In the genomic region with DNA sequence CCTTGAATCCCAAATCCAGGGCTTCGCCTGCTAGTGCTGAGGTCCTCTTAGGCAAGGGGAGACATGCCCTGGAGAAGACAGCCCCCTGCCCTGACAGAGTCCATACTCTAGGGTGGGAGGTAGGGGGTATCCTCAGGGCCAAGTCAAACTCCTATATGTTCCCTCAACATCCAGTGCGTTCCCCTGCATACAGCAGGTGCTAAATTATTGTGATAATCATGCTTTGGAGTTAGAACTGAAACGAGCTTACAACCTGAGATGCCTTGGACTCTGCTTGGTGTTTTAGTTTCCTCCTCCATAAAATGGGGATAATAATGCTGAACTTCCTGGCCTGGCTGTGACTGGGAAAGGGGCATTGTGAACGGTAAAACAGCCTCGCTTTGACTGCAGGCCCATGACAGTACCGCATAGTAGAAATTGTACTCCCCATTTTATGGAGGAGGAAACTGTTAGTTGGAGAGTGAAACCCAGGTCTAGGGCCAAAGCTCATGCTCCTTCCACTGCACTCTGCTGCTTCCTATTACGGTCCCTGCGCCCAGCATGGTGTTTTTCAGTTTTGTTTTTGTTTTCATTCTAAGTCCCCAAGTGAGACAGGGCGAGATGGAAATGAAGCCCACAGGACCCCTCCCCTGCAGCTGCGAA, we compare ENCODE assay signal across 16 cellular contexts.
DNase-seq lines count a peak whose midpoint lies in the region; ATAC-seq and TF ChIP-seq lines count a peak whose summit lies in the region.
"Had no signal": no experiment of that assay in that cellular context is flagged by ENCODE, and none has a peak within 500 bp of the region (broad histone marks: within the 10 kb centered on the region; RNA-seq: fewer than 3 reads in every experiment).

No MANE protein-coding gene starts in this region.

- H4K20me1 ChIP-seq in SK-N-SH (ENCODE audit: insufficient read depth), result no peaks in the 10 kb centered on the region
- H4K20me1 ChIP-seq: BLaER1 had no signal

- no peak overlapping the region for H3K4me2 ChIP-seq in SK-N-SH
- H3K4me2 ChIP-seq: BLaER1 had no signal

- ATAC-seq in SK-N-SH treated with all-trans-retinoic acid at 6 μM for 48 hours (no peak), mucosa of descending colon (peak; percentile 40), upper lobe of right lung (no peak), WTC11 (no peak)

- H3K4me1 ChIP-seq in SK-N-SH (ENCODE audit: control insufficient read depth in 1 of 2, insufficient read depth in 2 of 2, low read depth in 1 of 2, low read length in 1 of 2) (peaks cover 8 to 81% of the 10 kb centered on the region in 2 experiments; a peak in 2 of 4 replicates), mucosa of descending colon (ENCODE audit: low read depth) (peaks cover 11% of the 10 kb centered on the region), upper lobe of right lung (peaks cover 8% of the 10 kb centered on the region)

- H3K9me3 Mint-ChIP-seq in WTC11, result no peaks in the 10 kb centered on the region
- H3K9me3 Mint-ChIP-seq in activated T-helper 2 cell treated with anti-CD3 and anti-CD28 coated beads, Interferon-gamma antibody, Interleukin-2, Interleukin-4, amounts not matched to agents 10 μg/mL and 5 μg/mL and 100 μg/mL, durations not matched to agents 14 hours and 24 hours and 36 hours, result no peaks in the 10 kb centered on the region

- intact Hi-C loops in mucosa of descending colon (cut with DNase I, micrococcal nuclease), result no loop called here
- intact Hi-C loops in upper lobe of right lung (cut with DNase I), result no loop called here
- intact Hi-C loops in activated T-helper 2 cell treated with anti-CD3 and anti-CD28 coated beads, Interferon-gamma antibody, Interleukin-2, Interleukin-4, amounts not matched to agents 10 μg/mL and 5 μg/mL and 100 μg/mL, durations not matched to agents 14 hours and 24 hours and 36 hours (cut with micrococcal nuclease), result no loop called here

- H3K36me3 Mint-ChIP-seq in WTC11, result no peaks in the 10 kb centered on the region
- no peaks in the 10 kb centered on the region for H3K36me3 Mint-ChIP-seq in activated T-helper 2 cell treated with anti-CD3 and anti-CD28 coated beads, Interferon-gamma antibody, Interleukin-2, Interleukin-4, amounts not matched to agents 10 μg/mL and 5 μg/mL and 100 μg/mL, durations not matched to agents 14 hours and 24 hours and 36 hours (ENCODE audit: low read depth)

- no peak overlapping the region for H3K4me3 ChIP-seq in SK-N-SH (ENCODE audit: low read depth in 2 of 2, low read length in 1 of 2)
- no peak overlapping the region for H3K4me3 ChIP-seq in mucosa of descending colon
- H3K4me3 ChIP-seq in upper lobe of right lung, result no peak overlapping the region
- H3K4me3 ChIP-seq: BLaER1 had no signal

- no peaks in the 10 kb centered on the region for H3K9me2 ChIP-seq in SK-N-SH

- TF ChIP-seq EP300 in SK-N-SH (IDR thresholded peaks at IDR 0.05; ENCODE audit: borderline replicate concordance in 1 of 2, low read depth in 1 of 2, low read length in 1 of 2), result no peak

- CTCF ChIA-PET in SK-N-SH (lab: Yijun Ruan, JAX) (interaction anchor here (1.3 to 4.0 kb wide), 5 partner anchors 20 to 163 kb away, joined by 3 to 16 read pairs (median 7); a partner anchor contains a TSS), WTC11 (lab: Charles Lee) (interaction anchor here (0.8 to 1.5 kb wide), 4 partner anchors 19 to 162 kb away, joined by 3 to 6 read pairs (median 4); a partner anchor contains a TSS)

- peaks cover 11% of the 10 kb centered on the region for H3K4me1 Mint-ChIP-seq in WTC11
- H3K4me1 Mint-ChIP-seq in activated T-helper 2 cell treated with anti-CD3 and anti-CD28 coated beads, Interferon-gamma antibody, Interleukin-2, Interleukin-4, amounts not matched to agents 10 μg/mL and 5 μg/mL and 100 μg/mL, durations not matched to agents 14 hours and 24 hours and 36 hours (ENCODE audit: low read depth), result peaks cover 1% of the 10 kb centered on the region

- DNase-seq in SK-N-SH (peak; percentile 5), dermis blood vessel endothelial cell (peak; percentile 16), mucosa of descending colon (no peak), upper lobe of right lung (peak; percentile 2), WTC11 (ENCODE audit: low spot score) (no peak), middle frontal gyrus (ENCODE audit: extremely low spot score, low spot score) (no peak)
- no peak for DNase-seq in activated T-helper 2 cell treated with anti-CD3 and anti-CD28 coated beads, Interferon-gamma antibody, Interleukin-2, Interleukin-4, amounts not matched to agents 10 μg/mL and 5 μg/mL and 100 μg/mL, durations not matched to agents 14 hours and 24 hours and 36 hours (ENCODE audit: low spot score)
- DNase-seq: EL, NCI-H1417, NCI-H1930, NCI-H2171 treated with DMSO at 0.1 percent for 48 hours, NCI-H774, SHP77 had no signal

- POLR2A ChIA-PET in SK-N-SH (lab: Yijun Ruan, JAX), result no interaction called here
- POLR2A ChIA-PET in WTC11 (lab: Charles Lee), result no interaction called here

- H3K9me3 ChIP-seq in SK-N-SH, result no peaks in the 10 kb centered on the region
- H3K9me3 ChIP-seq in mucosa of descending colon, result no peaks in the 10 kb centered on the region
- H3K9me3 ChIP-seq in upper lobe of right lung, result no peaks in the 10 kb centered on the region
- H3K9me3 ChIP-seq: BLaER1 had no signal

- H3K27ac Mint-ChIP-seq in WTC11, result no peak overlapping the region
- H3K27ac Mint-ChIP-seq in activated T-helper 2 cell treated with anti-CD3 and anti-CD28 coated beads, Interferon-gamma antibody, Interleukin-2, Interleukin-4, amounts not matched to agents 10 μg/mL and 5 μg/mL and 100 μg/mL, durations not matched to agents 14 hours and 24 hours and 36 hours, result no peak overlapping the region

- H3K27ac ChIP-seq in SK-N-SH (ENCODE audit: low read depth in 2 of 2, low read length in 1 of 2) (no peak overlapping the region; a peak in 1 of 4 replicates), upper lobe of right lung (no peak overlapping the region)
- H3K27ac ChIP-seq: 22Rv1, BLaER1 had no signal

- TF ChIP-seq CTCF in SK-N-SH (IDR thresholded peaks at IDR 0.05) (no peak), mucosa of descending colon (IDR thresholded peaks at IDR 0.05) (no peak), upper lobe of right lung (IDR thresholded peaks at IDR 0.05) (no peak), WTC11 (IDR thresholded peaks at IDR 0.05) (no peak)

- no peaks in the 10 kb centered on the region for H3K79me2 ChIP-seq in SK-N-SH (ENCODE audit: insufficient read depth)

- H3K27me3 ChIP-seq in SK-N-SH (ENCODE audit: insufficient read depth), result no peaks in the 10 kb centered on the region
- no peaks in the 10 kb centered on the region for H3K27me3 ChIP-seq in upper lobe of right lung
- H3K27me3 ChIP-seq: BLaER1 had no signal

- H3K36me3 ChIP-seq in SK-N-SH (replicated peaks in 1 of 2; ENCODE audit: control insufficient read depth in 1 of 2, insufficient read depth in 2 of 2, low read length in 1 of 2), result no peaks in the 10 kb centered on the region
- no peaks in the 10 kb centered on the region for H3K36me3 ChIP-seq in mucosa of descending colon (ENCODE audit: low read depth)
- no peaks in the 10 kb centered on the region for H3K36me3 ChIP-seq in upper lobe of right lung
- H3K36me3 ChIP-seq: BLaER1 had no signal

- no peak overlapping the region for H3K4me3 Mint-ChIP-seq in WTC11
- H3K4me3 Mint-ChIP-seq in activated T-helper 2 cell treated with anti-CD3 and anti-CD28 coated beads, Interferon-gamma antibody, Interleukin-2, Interleukin-4, amounts not matched to agents 10 μg/mL and 5 μg/mL and 100 μg/mL, durations not matched to agents 14 hours and 24 hours and 36 hours (ENCODE audit: low read depth), result no peak overlapping the region

- no peaks in the 10 kb centered on the region for H3K27me3 Mint-ChIP-seq in WTC11 (ENCODE audit: low read depth)
- H3K27me3 Mint-ChIP-seq in activated T-helper 2 cell treated with anti-CD3 and anti-CD28 coated beads, Interferon-gamma antibody, Interleukin-2, Interleukin-4, amounts not matched to agents 10 μg/mL and 5 μg/mL and 100 μg/mL, durations not matched to agents 14 hours and 24 hours and 36 hours (ENCODE audit: low read depth), result no peaks in the 10 kb centered on the region

- H3K9ac ChIP-seq in SK-N-SH, result no peak overlapping the region
- H3K9ac ChIP-seq: BLaER1 had no signal

- no peaks in the 10 kb centered on the region for H3F3A ChIP-seq in SK-N-SH (replicated peaks; ENCODE audit: insufficient read depth)

- H2AFZ ChIP-seq in SK-N-SH (ENCODE audit: low read depth), result no peak overlapping the region

- no peak for TF ChIP-seq RAD21 in SK-N-SH (IDR thresholded peaks at IDR 0.05; ENCODE audit: low read length)

- 84% methylated on average over 10 of the region's 10 CpGs for WGBS in SK-N-SH (ENCODE audit: low lambda C conversion rate)

TF ChIP-seq in SK-N-SH, 30 proteins besides CTCF, POLR2A, EP300 and RAD21 (continues in another document):
- TF ChIP-seq YY1 (IDR thresholded peaks at IDR 0.05; ENCODE audit: low read depth) (no peak), MXI1 (IDR thresholded peaks at IDR 0.05; ENCODE audit: low read depth, low read length) (no peak), GATA2 (CRISPR knock-in tag; IDR thresholded peaks at IDR 0.05) (no peak), RFX5 (IDR thresholded peaks at IDR 0.05; ENCODE audit: low read length) (no peak), TAF1 (IDR thresholded peaks at IDR 0.05; ENCODE audit: borderline replicate concordance, low read depth, low read length) (no peak)

TF ChIP-seq in SK-N-SH treated with all-trans-retinoic acid at 6 μM for 48 hours, 23 proteins besides CTCF, POLR2A, EP300 and RAD21 (continues in another document):
- no peak for TF ChIP-seq RARB (CRISPR knock-in tag; IDR thresholded peaks at IDR 0.05)
- TF ChIP-seq PPARA (CRISPR knock-in tag; IDR thresholded peaks at IDR 0.05; ENCODE audit: borderline replicate concordance), result no peak
- no peak for TF ChIP-seq OSR1 (CRISPR knock-in tag; IDR thresholded peaks at IDR 0.05)
- no peak for TF ChIP-seq CSDC2 (CRISPR knock-in tag; IDR thresholded peaks at IDR 0.05)
- TF ChIP-seq TCF4 (CRISPR knock-in tag; IDR thresholded peaks at IDR 0.05; ENCODE audit: borderline replicate concordance), result no peak
- TF ChIP-seq ZC3H10 (CRISPR knock-in tag; IDR thresholded peaks at IDR 0.05), result no peak
- no peak for TF ChIP-seq ZFP30 (CRISPR knock-in tag; IDR thresholded peaks at IDR 0.05)
- no peak for TF ChIP-seq ARNTL (CRISPR knock-in tag; IDR thresholded peaks at IDR 0.05; ENCODE audit: borderline replicate concordance, low read depth)
- no peak for TF ChIP-seq ZFP3 (CRISPR knock-in tag; IDR thresholded peaks at IDR 0.05)

TF ChIP-seq in WTC11, 78 proteins besides CTCF, POLR2A, EP300 and RAD21 (continues in another document):
- TF ChIP-seq, protein P1, sequence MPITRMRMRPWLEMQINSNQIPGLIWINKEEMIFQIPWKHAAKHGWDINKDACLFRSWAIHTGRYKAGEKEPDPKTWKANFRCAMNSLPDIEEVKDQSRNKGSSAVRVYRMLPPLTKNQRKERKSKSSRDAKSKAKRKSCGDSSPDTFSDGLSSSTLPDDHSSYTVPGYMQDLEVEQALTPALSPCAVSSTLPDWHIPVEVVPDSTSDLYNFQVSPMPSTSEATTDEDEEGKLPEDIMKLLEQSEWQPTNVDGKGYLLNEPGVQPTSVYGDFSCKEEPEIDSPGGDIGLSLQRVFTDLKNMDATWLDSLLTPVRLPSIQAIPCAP (CRISPR knock-in tag; IDR thresholded peaks at IDR 0.05), result no peak
- TF ChIP-seq GTF2I (CRISPR knock-in tag; conservative IDR thresholded peaks at IDR 0.05) (no peak), MYBL2 (CRISPR knock-in tag; IDR thresholded peaks at IDR 0.05) (no peak)
- TF ChIP-seq, protein P2, sequence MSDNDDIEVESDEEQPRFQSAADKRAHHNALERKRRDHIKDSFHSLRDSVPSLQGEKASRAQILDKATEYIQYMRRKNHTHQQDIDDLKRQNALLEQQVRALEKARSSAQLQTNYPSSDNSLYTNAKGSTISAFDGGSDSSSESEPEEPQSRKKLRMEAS (CRISPR knock-in tag; IDR thresholded peaks at IDR 0.05), result no peak

Comparison
In these comparisons a context has a peak if more than half of its experiments do, and no peak if none do; other contexts are left out.
1. DNase-seq: peak in SK-N-SH (single experiment), dermis blood vessel endothelial cell (single experiment) and upper lobe of right lung (single experiment); none in mucosa of descending colon (0 of 3), WTC11 (single experiment), activated T-helper 2 cell treated with anti-CD3 and anti-CD28 coated beads, Interferon-gamma antibody, Interleukin-2, Interleukin-4, amounts not matched to agents 10 μg/mL and 5 μg/mL and 100 μg/mL, durations not matched to agents 14 hours and 24 hours and 36 hours (single experiment) and middle frontal gyrus (single experiment).